8 cellular contexts compared by ENCODE assay signal in genomic region chr10:5812283-5813090, GRCh38. TPM values are rescaled to one million over a fixed set of nuclear protein-coding genes. Genes with fewer than 3 reads are reported as not detected.
DNase-seq lines count a peak whose midpoint lies in the region; ATAC-seq and TF ChIP-seq lines count a peak whose summit lies in the region.

No MANE protein-coding gene starts in this region.

- 0% methylated on average over 27 to 49 of the region's 49 CpGs for WGBS in heart right ventricle, 2 donors

- peak; percentile 54 for DNase-seq in NK-92 treated with Interleukin-12 subunit alpha and Interleukin-12 subunit beta, amount 100 ng/mL, for 24 hours (lab: John Stamatoyannopoulos, UW)
- DNase-seq in NK-92 (lab: John Stamatoyannopoulos, UW; ENCODE audit: unreplicated experiment) = no peak
- DNase-seq in RKO (ENCODE audit: low spot score) = peak; percentile 54
- DNase-seq in activated naive CD8-positive, alpha-beta T cell treated with anti-CD3 and anti-CD28 coated beads, Interleukin-2, amount 10 ng/mL, durations not matched to agents 7 days and 5 days = no peak
- peak; percentile 40 to 54 for DNase-seq in heart right ventricle
- peak in 8 of 10 donors; percentile 10 to 88 (median 30) for DNase-seq in posterior cingulate gyrus
- DNase-seq in OCI-M2 (lab: John Stamatoyannopoulos, UW; ENCODE audit: unreplicated experiment) = no peak

- peak in 2 of 9 donors; percentile 5 to 6 for TF ChIP-seq CTCF in heart right ventricle (IDR thresholded peaks at IDR 0.05)

- H3K36me3 Mint-ChIP-seq in activated naive CD8-positive, alpha-beta T cell treated with anti-CD3 and anti-CD28 coated beads, Interleukin-2, amount 10 ng/mL, durations not matched to agents 7 days and 5 days = peaks cover 12% of the 10 kb centered on the region

- H3K27me3 Mint-ChIP-seq in activated naive CD8-positive, alpha-beta T cell treated with anti-CD3 and anti-CD28 coated beads, Interleukin-2, amount 10 ng/mL, durations not matched to agents 7 days and 5 days = no peaks in the 10 kb centered on the region

- ATAC-seq in HG03039 (IDR thresholded peaks at IDR 0.05; ENCODE audit: unreplicated experiment) (peak; percentile 30), heart right ventricle (peak; percentile 26 to 74 (median 47))
- peak; percentile 29 for ATAC-seq in activated naive CD8-positive, alpha-beta T cell treated with anti-CD3 and anti-CD28 coated beads, Interleukin-2, amount 10 ng/mL, durations not matched to agents 7 days and 5 days (ENCODE audit: low read depth)

- H3K4me3 Mint-ChIP-seq in activated naive CD8-positive, alpha-beta T cell treated with anti-CD3 and anti-CD28 coated beads, Interleukin-2, amount 10 ng/mL, durations not matched to agents 7 days and 5 days = peak overlapping the region; percentile 94

- peaks cover 0 to 59% (median 57%) of the 10 kb centered on the region in 9 donors for H3K4me1 ChIP-seq in heart right ventricle

- peak overlapping the region; percentile 67 to 96 (median 92) for H3K4me3 ChIP-seq in heart right ventricle

- POLR2A ChIA-PET in activated naive CD8-positive, alpha-beta T cell treated with anti-CD3 and anti-CD28 coated beads, Interleukin-2, amount 10 ng/mL, durations not matched to agents 7 days and 5 days (lab: Charles Lee) = interaction anchor here (0.6 to 2.6 kb wide), 18 partner anchors 9 to 279 kb away, joined by 3 to 17 read pairs (median 6); partner anchors contain the start of genes ANKRD16, FBH1, IL15RA and TASOR2

- no peaks in the 10 kb centered on the region for H3K9me3 Mint-ChIP-seq in activated naive CD8-positive, alpha-beta T cell treated with anti-CD3 and anti-CD28 coated beads, Interleukin-2, amount 10 ng/mL, durations not matched to agents 7 days and 5 days

- H3K36me3 ChIP-seq in heart right ventricle = peaks cover 0 to 11% (median 0%) of the 10 kb centered on the region in 9 donors

- peak overlapping the region; percentile 86 for H3K27ac Mint-ChIP-seq in activated naive CD8-positive, alpha-beta T cell treated with anti-CD3 and anti-CD28 coated beads, Interleukin-2, amount 10 ng/mL, durations not matched to agents 7 days and 5 days

- intact Hi-C loops in heart right ventricle (cut with DNase I) = loop anchor here in 7 of 10 donors (2.0 to 10.0 kb wide), 6 partner anchors 60 to 128 kb away; partner anchors contain the start of genes FBH1 (in 2 of the 7), TASOR2 (in 2 of the 7) and ANKRD16 (in 1 of the 7)
- intact Hi-C loops in posterior cingulate gyrus (cut with DNase I) = loop anchor here (1.0 to 5.0 kb wide), 4 partner anchors 45 to 128 kb away; partner anchors contain the start of genes FBH1 and TASOR2

- H3K27ac ChIP-seq in heart right ventricle = peak overlapping the region; percentile 83 to 100 (median 98)

- H3K9me3 ChIP-seq in heart right ventricle = no peaks in the 10 kb centered on the region

- H3K4me1 Mint-ChIP-seq in activated naive CD8-positive, alpha-beta T cell treated with anti-CD3 and anti-CD28 coated beads, Interleukin-2, amount 10 ng/mL, durations not matched to agents 7 days and 5 days = peaks cover 51% of the 10 kb centered on the region

- H3K27me3 ChIP-seq in heart right ventricle = no peaks in the 10 kb centered on the region

RNA-seq across cellular contexts. Expression of gene GDI2, which starts 0.7 kb away (rescaled TPM):
- total RNA-seq in activated naive CD8-positive, alpha-beta T cell treated with anti-CD3 and anti-CD28 coated beads, Interleukin-2, amount 10 ng/mL, durations not matched to agents 7 days and 5 days = 100 to 1,000 TPM; 187 to 194 TPM
- 100 to 1,000 TPM in 6 of 10 donors, 10 to 100 TPM in 4; 89.1 to 145 (median 102) TPM for total RNA-seq in heart right ventricle
- 10 to 100 TPM; 21.8 to 99.6 TPM for polyA plus RNA-seq in heart right ventricle

Comparison
In these comparisons a context has a peak if more than half of its experiments do, and no peak if none do; other contexts are left out.
1. DNase-seq: peak in NK-92 treated with Interleukin-12 subunit alpha and Interleukin-12 subunit beta, amount 100 ng/mL, for 24 hours (single experiment), RKO (single experiment), heart right ventricle (2 of 2) and posterior cingulate gyrus (8 of 10); none in NK-92 (single experiment), activated naive CD8-positive, alpha-beta T cell treated with anti-CD3 and anti-CD28 coated beads, Interleukin-2, amount 10 ng/mL, durations not matched to agents 7 days and 5 days (single experiment) and OCI-M2 (single experiment).
2. Peak in every context shown above with its lines, with median percentiles within 50 percentile points of each other: ATAC-seq.